In genomic region chr12:64819816-64820402, GRCh38 we compare ENCODE assay signal across 26 cellular contexts.
"Had no signal": no experiment of that assay in that cellular context is flagged by ENCODE, and none has a peak within 500 bp of the region (broad histone marks: within the 10 kb centered on the region; RNA-seq: fewer than 3 reads in every experiment).

No MANE protein-coding gene starts in this region.

- H3K4me1 Mint-ChIP-seq: activated T-helper 17 cell treated with anti-CD3 and anti-CD28 coated beads, Interleukin-2, amount 50 U/mL, for 72 hours had no signal

- H3K27ac Mint-ChIP-seq: activated naive CD8-positive, alpha-beta T cell treated with anti-CD3 and anti-CD28 coated beads for 36 hours; activated T-cell treated with anti-CD3 and anti-CD28 coated beads, Interleukin-2, amount 50 U/mL, for 24 hours; activated T-helper 17 cell treated with anti-CD3 and anti-CD28 coated beads, Interleukin-2, amount 50 U/mL, for 72 hours; effector memory CD8-positive, alpha-beta T cell; naive thymus-derived CD4-positive, alpha-beta T cell; WTC11 had no signal

- H3K4me3 ChIP-seq: colonic mucosa, dorsolateral prefrontal cortex, esophagus squamous epithelium, gastrocnemius medialis, left ventricle myocardium inferior, right lobe of liver, skin epidermis, tibial nerve, uterus had no signal

- H3K4me3 Mint-ChIP-seq: activated naive CD8-positive, alpha-beta T cell treated with anti-CD3 and anti-CD28 coated beads for 36 hours; activated T-cell treated with anti-CD3 and anti-CD28 coated beads, Interleukin-2, amount 50 U/mL, for 24 hours; activated T-helper 17 cell treated with anti-CD3 and anti-CD28 coated beads, Interleukin-2, amount 50 U/mL, for 72 hours; central memory CD8-positive, alpha-beta T cell; effector memory CD8-positive, alpha-beta T cell; naive thymus-derived CD4-positive, alpha-beta T cell; neural crest cell; stimulated activated naive CD8-positive, alpha-beta T cell treated with anti-CD3 and anti-CD28 coated beads, Interleukin-15, amount 100 ng/mL, for 72 hours; WTC11 had no signal

- H3K9me3 Mint-ChIP-seq: activated T-helper 17 cell treated with anti-CD3 and anti-CD28 coated beads, Interleukin-2, amount 50 U/mL, for 72 hours; central memory CD8-positive, alpha-beta T cell; effector memory CD8-positive, alpha-beta T cell; stimulated activated naive CD8-positive, alpha-beta T cell treated with anti-CD3 and anti-CD28 coated beads, Interleukin-15, amount 100 ng/mL, for 72 hours had no signal

- H3K27ac ChIP-seq: colonic mucosa, dorsolateral prefrontal cortex, esophagus squamous epithelium, gastrocnemius medialis, left ventricle myocardium inferior, right lobe of liver, skin epidermis, tibial nerve, uterus had no signal

- FAIRE-seq: astrocyte had no signal

- DNase-seq: activated CD4-positive, alpha-beta T cell treated with anti-CD3 and anti-CD28 coated beads, Interleukin-2, amount 50 U/mL, for 4 hours; activated CD8-positive, alpha-beta memory T cell treated with anti-CD3 and anti-CD28 coated beads for 24 hours; activated CD8-positive, alpha-beta memory T cell treated with anti-CD3 and anti-CD28 coated beads, Interleukin-2, amount 50 U/mL, for 4 hours; activated naive CD4-positive, alpha-beta T cell; activated naive CD8-positive, alpha-beta T cell treated with anti-CD3 and anti-CD28 coated beads for 36 hours; activated T-cell treated with anti-CD3 and anti-CD28 coated beads, Interleukin-2, amount 50 U/mL, for 24 hours; colonic mucosa; dorsolateral prefrontal cortex; effector memory CD8-positive, alpha-beta T cell; esophagus squamous epithelium; gastrocnemius medialis; hippocampal formation; left ventricle myocardium inferior; naive thymus-derived CD4-positive, alpha-beta T cell; occipital lobe; right lobe of liver; stimulated activated CD4-positive, alpha-beta T cell treated with anti-CD3 and anti-CD28 coated beads, Interleukin-1b, Interleukin-23, amount 100 ng/mL, for 48 hours; stimulated activated naive CD8-positive, alpha-beta T cell treated with anti-CD3 and anti-CD28 coated beads, Interleukin-15, amount 100 ng/mL, for 72 hours; uterus had no signal

- ATAC-seq: activated T-helper 17 cell treated with anti-CD3 and anti-CD28 coated beads, Interleukin-2, amount 50 U/mL, for 72 hours; effector memory CD8-positive, alpha-beta T cell; gastrocnemius medialis; naive thymus-derived CD4-positive, alpha-beta T cell; right lobe of liver; stimulated activated naive CD8-positive, alpha-beta T cell treated with anti-CD3 and anti-CD28 coated beads, Interleukin-15, amount 100 ng/mL, for 72 hours; WTC11 had no signal

- H3K27me3 ChIP-seq: uterus had no signal

- H3K36me3 ChIP-seq: colonic mucosa, esophagus squamous epithelium, gastrocnemius medialis, left ventricle myocardium inferior, right lobe of liver, tibial nerve, uterus had no signal

- H3K9me3 ChIP-seq: colonic mucosa, gastrocnemius medialis, right lobe of liver had no signal

- H3K36me3 Mint-ChIP-seq: activated naive CD8-positive, alpha-beta T cell treated with anti-CD3 and anti-CD28 coated beads for 36 hours had no signal
